10 cellular contexts compared by ENCODE assay signal in the genomic region with DNA sequence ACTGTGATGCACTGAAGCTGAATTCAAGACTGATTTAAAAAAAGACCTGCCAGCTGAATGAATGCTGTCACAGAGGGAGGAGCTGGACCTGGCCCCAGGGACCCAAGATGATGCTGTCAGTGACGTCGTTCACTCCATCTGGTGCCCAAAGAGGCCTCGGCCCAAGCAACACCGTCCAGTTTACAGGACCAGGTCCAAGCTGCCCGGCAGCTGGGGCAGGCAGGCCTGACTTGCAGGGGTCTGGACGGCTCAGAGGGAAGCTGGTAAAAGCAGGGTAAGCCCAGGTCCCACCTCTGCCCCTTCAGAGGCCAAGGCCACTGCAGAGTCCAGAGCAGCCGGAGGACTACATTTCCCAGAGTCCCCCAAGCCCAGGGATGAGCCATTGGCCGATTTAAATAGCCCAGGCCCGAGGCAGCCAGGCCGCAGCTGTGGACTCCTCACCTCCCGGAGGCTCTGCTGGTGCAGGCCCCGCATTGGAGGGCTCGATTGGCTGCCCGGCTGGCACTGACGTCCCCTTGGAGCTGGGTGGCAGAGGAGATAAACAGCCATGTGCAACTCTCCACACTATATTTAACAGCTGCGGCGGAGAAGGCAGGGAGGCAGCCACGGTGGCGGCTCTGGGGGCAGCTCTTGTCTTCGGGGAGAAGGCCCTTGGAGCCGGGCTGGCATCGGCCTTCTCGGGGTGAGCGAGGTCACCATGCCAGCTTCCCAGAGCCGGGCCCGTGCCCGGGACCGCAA. TPM values are rescaled to one million over a fixed set of nuclear protein-coding genes. Genes with fewer than 3 reads are reported as not detected.
DNase-seq lines count a peak whose midpoint lies in the region; ATAC-seq and TF ChIP-seq lines count a peak whose summit lies in the region.
"Had no signal": no experiment of that assay in that cellular context is flagged by ENCODE, and none has a peak within 500 bp of the region (broad histone marks: within the 10 kb centered on the region; RNA-seq: fewer than 3 reads in every experiment).

A gene (plus strand): TSS at position 423 of the 738 bp plus-strand sequence. CDS start 275 bp downstream, at position 698.

- intact Hi-C loops in cardiac septum (cut with DNase I), result no loop called here

- H3K27ac ChIP-seq in WERI-Rb-1, result peak within 1 kb of the TSS; percentile 72
- H3K27ac ChIP-seq: 22Rv1 had no signal

- no peak for TF ChIP-seq CTCF in WERI-Rb-1 (IDR thresholded peaks at IDR 0.05; ENCODE audit: low read depth, low read length)

- ATAC-seq in HG02798 (IDR thresholded peaks at IDR 0.05; ENCODE audit: poor library complexity, unreplicated experiment) (no peak), GM21576 (IDR thresholded peaks at IDR 0.05; ENCODE audit: unreplicated experiment) (no peak)

- peak within 1 kb of the TSS; percentile 26 for H3K4me3 ChIP-seq in WERI-Rb-1 (ENCODE audit: low read depth, low read length)

- no peaks in the 10 kb centered on the region for H3K27me3 ChIP-seq in WERI-Rb-1 (ENCODE audit: insufficient read depth, low read depth, severe bottlenecking)

- H3K36me3 ChIP-seq in WERI-Rb-1, result no peaks in the 10 kb centered on the region; the same call in 1 of the 2 replicates

- DNase-seq in DMS53 (lab: John Stamatoyannopoulos, UW) (peak; percentile 42), DMS53 treated with DMSO at 0.1 percent for 48 hours (lab: John Stamatoyannopoulos, UW; ENCODE audit: unreplicated experiment) (no peak), WERI-Rb-1 (peak; percentile 84), cardiac septum (ENCODE audit: low spot score) (peak; percentile 93), pons (ENCODE audit: low spot score) (peak; percentile 88), LoVo (ENCODE audit: low spot score) (no peak)

- peaks cover 2% of the 10 kb centered on the region for H3K9me3 ChIP-seq in WERI-Rb-1 (ENCODE audit: severe bottlenecking)

RNA-seq across cellular contexts. Expression of the gene that starts here (rescaled TPM):
- total RNA-seq in cardiac septum, result 78.7 TPM
- total RNA-seq: T-helper 1 cell treated with Interleukin-12 subunit alpha and Interleukin-12 subunit beta and Interleukin-4 antibody, amounts not matched to agents 30 ng/mL and 1 ng/mL, for 36 hours had no signal

Comparison
In these comparisons a context has a peak if more than half of its experiments do, and no peak if none do; other contexts are left out.
1. DNase-seq: peak in DMS53 (single experiment), WERI-Rb-1 (single experiment), cardiac septum (single experiment) and pons (single experiment); none in DMS53 treated with DMSO at 0.1 percent for 48 hours (single experiment) and LoVo (single experiment).